31 cellular contexts compared by ENCODE assay signal in genomic region chr5:4874097-4874496, GRCh38.
A peak's percentile ranks its signal among the peaks of the same experiment; 100 is the strongest.
DNase-seq lines count a peak whose midpoint lies in the region; ATAC-seq, FAIRE-seq and TF ChIP-seq lines count a peak whose summit lies in the region.
"Had no signal": no experiment of that assay in that cellular context is flagged by ENCODE, and none has a peak within 500 bp of the region (broad histone marks: within the 10 kb centered on the region; RNA-seq: fewer than 3 reads in every experiment).

No MANE protein-coding gene starts in this region.

- H4K20me1 ChIP-seq in HepG2 (ENCODE audit: insufficient read depth, low read length) (no peaks in the 10 kb centered on the region), H1 (replicated peaks in 1 of 2; ENCODE audit: control insufficient read depth in 1 of 2, insufficient read depth in 2 of 2, low read length in 2 of 2) (no peaks in the 10 kb centered on the region)
- H4K20me1 ChIP-seq: BLaER1 had no signal

- in situ Hi-C loops in HepG2 (cut with HindIII; ENCODE audit: extremely low pct_ligation_motif_present, low pct_unique_long_range_greater_than_20kb): loop anchor here (10.0 kb wide), 1 partner anchor 261 kb away; no protein-coding TSS in a partner anchor

- no peak overlapping the region for H4K5ac ChIP-seq in H1 (ENCODE audit: insufficient read length, low read depth, low read length)

- H2BK5ac ChIP-seq in H1 (ENCODE audit: low read depth, low read length): no peak overlapping the region

- no peak overlapping the region for H3K9ac ChIP-seq in HepG2 (ENCODE audit: insufficient read depth, low read depth, low read length)
- no peak overlapping the region for H3K9ac ChIP-seq in H1 (replicated peaks in 1 of 4; ENCODE audit: extremely low read depth in 1 of 4, low read depth in 3 of 4, low read length in 3 of 4)
- H3K9ac ChIP-seq: BLaER1; BLaER1 treated with 17β-estradiol and CSF1 and Interleukin-3, amounts not matched to agents 10 nM and 100 nM had no signal

- intact Hi-C loops in HepG2 (cut with micrococcal nuclease; ENCODE audit: unreplicated experiment): no loop called here
- intact Hi-C loops in right lobe of liver (cut with DNase I): loop anchor here in 1 of 2 donors (10.0 kb wide), 1 partner anchor 541 kb away; no protein-coding TSS in a partner anchor

- CTCF ChIA-PET in HepG2 (lab: Yijun Ruan, JAX; ENCODE audit: low intra/inter-chr PET ratio, low total read pairs): interaction anchor here (1.3 kb wide), 1 partner anchor 68 kb away, joined by 3 read pairs; no protein-coding TSS in a partner anchor
- CTCF ChIA-PET in H1 (lab: Charles Lee; ENCODE audit: partially characterized antibody): interaction anchor here (1.1 to 1.7 kb wide), 2 partner anchors 11 to 67 kb away, joined by 3 to 4 read pairs; no protein-coding TSS in a partner anchor

- no TSS peak for BruUV-seq in HepG2 (replicated peaks; lab: Mats Ljungman, UMichigan)

- POLR2A ChIA-PET in HepG2 (lab: Yijun Ruan, JAX) (no interaction called here), H1 (lab: Charles Lee; ENCODE audit: partially characterized antibody) (no interaction called here)

- no peak overlapping the region for H3K56ac ChIP-seq in H1 (replicated peaks; ENCODE audit: insufficient read length, low read depth, low read length)

- H3K79me2 ChIP-seq in HepG2 (ENCODE audit: insufficient read depth, low read length): no peaks in the 10 kb centered on the region
- H3K79me2 ChIP-seq in H1 (ENCODE audit: control insufficient read depth in 1 of 2, insufficient read depth in 2 of 2, low read length in 2 of 2): no peaks in the 10 kb centered on the region

- H3K36me3 ChIP-seq in HepG2 (replicated peaks in 1 of 2; ENCODE audit: control insufficient read depth in 1 of 2, insufficient read depth in 2 of 2, low read length in 2 of 2) (no peaks in the 10 kb centered on the region), right lobe of liver (no peaks in the 10 kb centered on the region), H1 (ENCODE audit: control insufficient read depth in 2 of 4, insufficient read depth in 4 of 4, low read length in 3 of 4) (no peaks in the 10 kb centered on the region)
- H3K36me3 ChIP-seq: BE2C; BLaER1; BLaER1 treated with 17β-estradiol and CSF1 and Interleukin-3, amounts not matched to agents 10 nM and 100 nM had no signal

- no peak overlapping the region for H4K91ac ChIP-seq in H1 (replicated peaks; ENCODE audit: insufficient read length, low read length)

- H3K14ac ChIP-seq in H1 (ENCODE audit: insufficient read length): no peak overlapping the region

- no peak overlapping the region for H2BK12ac ChIP-seq in H1 (ENCODE audit: low read depth, low read length)

- no peak overlapping the region for H2BK20ac ChIP-seq in H1 (ENCODE audit: low read length)

- H2AK5ac ChIP-seq in H1 (ENCODE audit: low read depth, low read length): no peak overlapping the region

- no peak overlapping the region for H4K8ac ChIP-seq in H1 (ENCODE audit: extremely low read depth, insufficient read depth, low read length)

- H2AFZ ChIP-seq in HepG2 (ENCODE audit: low read length) (no peak overlapping the region), H1 (ENCODE audit: low read length) (no peak overlapping the region)

- no peak overlapping the region for H3K4ac ChIP-seq in H1 (replicated peaks; ENCODE audit: insufficient read length, low read depth, low read length)

- TF ChIP-seq EP300 in HepG2 (IDR thresholded peaks at IDR 0.05; ENCODE audit: low read depth in 2 of 2, low read length in 2 of 2): no peak
- TF ChIP-seq EP300 in HepG2 (CRISPR knock-in tag; IDR thresholded peaks at IDR 0.05; ENCODE audit: borderline replicate concordance): no peak
- no peak for TF ChIP-seq EP300 in H1 (IDR thresholded peaks at IDR 0.05; ENCODE audit: borderline replicate concordance in 1 of 2, low read depth in 2 of 2, low read length in 2 of 2)

- no peak for ATAC-seq in HepG2
- no peak for ATAC-seq in right lobe of liver
- ATAC-seq: A549; CD8-positive, alpha-beta T cell had no signal

- DNase-seq in HepG2 (ENCODE audit: low spot score) (no peak), right lobe of liver (no peak), H1 (ENCODE audit: low read depth in 1 of 2, low spot score in 2 of 2) (no peak), RPMI8226 (no peak)
- DNase-seq: 8988T; ACHN; AML-193; BE2C; C1 segment of cervical spinal cord; Caco-2; Calu3; CD4-positive, alpha-beta memory T cell; CD4-positive, alpha-beta T cell; CD4-positive, CD25-positive, alpha-beta regulatory T cell; CD8-positive, alpha-beta memory T cell; CD8-positive, alpha-beta T cell; COR-L47; DMS 273 treated with DMSO at 0.1 percent for 48 hours; DMS153; DMS53; DMS79; DMS79 treated with DMSO at 0.1 percent for 48 hours; DND-41; EL had no signal

- no peak overlapping the region for H3K4me2 ChIP-seq in HepG2 (ENCODE audit: low read depth, low read length)
- no peak overlapping the region for H3K4me2 ChIP-seq in H1 (ENCODE audit: insufficient read depth in 1 of 2, low read depth in 2 of 2, low read length in 2 of 2)
- H3K4me2 ChIP-seq: A549; BLaER1; BLaER1 treated with 17β-estradiol and CSF1 and Interleukin-3, amounts not matched to agents 10 nM and 100 nM had no signal

- no peaks in the 10 kb centered on the region for H3K9me3 ChIP-seq in HepG2 (ENCODE audit: low read length)
- H3K9me3 ChIP-seq in right lobe of liver: no peaks in the 10 kb centered on the region
- no peaks in the 10 kb centered on the region for H3K9me3 ChIP-seq in H1 (ENCODE audit: insufficient read depth in 2 of 2, low read depth in 1 of 2, low read length in 1 of 2)
- H3K9me3 ChIP-seq: A549; BE2C; BLaER1; BLaER1 treated with 17β-estradiol and CSF1 and Interleukin-3, amounts not matched to agents 10 nM and 100 nM; Caco-2 had no signal

- H3K18ac ChIP-seq in H1 (ENCODE audit: extremely low read depth, low read length): no peak overlapping the region

- TF ChIP-seq POLR2A in HepG2 (IDR thresholded peaks at IDR 0.05; ENCODE audit: insufficient read depth in 1 of 2, low read depth in 2 of 2, low read length in 2 of 2): no peak
- TF ChIP-seq POLR2A in right lobe of liver (IDR thresholded peaks at IDR 0.05): no peak
- TF ChIP-seq POLR2A in H1 (IDR thresholded peaks at IDR 0.05; ENCODE audit: control extremely low read depth in 1 of 2, low read depth in 2 of 2, low read length in 2 of 2): no peak

- TF ChIP-seq RAD21 in HepG2 (CRISPR knock-in tag; IDR thresholded peaks at IDR 0.05) (no peak), H1 (IDR thresholded peaks at IDR 0.05 in 1 of 2, conservative IDR thresholded peaks at IDR 0.05 in 1 of 2; ENCODE audit: low read depth in 2 of 2, low read length in 2 of 2) (no peak)

- H3K27ac ChIP-seq in HepG2 (ENCODE audit: extremely low read length, insufficient read depth, low read length) (no peak overlapping the region), right lobe of liver (no peak overlapping the region), H1 (ENCODE audit: low read depth, low read length) (no peak overlapping the region)
- H3K27ac ChIP-seq: 22Rv1; A549; BLaER1; BLaER1 treated with 17β-estradiol and CSF1 and Interleukin-3, amounts not matched to agents 10 nM and 100 nM; C4-2B had no signal

- no peak overlapping the region for H2BK15ac ChIP-seq in H1 (ENCODE audit: low read length)

- H2BK120ac ChIP-seq in H1 (replicated peaks; ENCODE audit: low read depth, low read length): no peak overlapping the region

- no peaks in the 10 kb centered on the region for H3K23me2 ChIP-seq in H1 (ENCODE audit: low read depth, low read length)

- H3K4me1 ChIP-seq in HepG2 (ENCODE audit: insufficient read depth, low read length): no peaks in the 10 kb centered on the region
- H3K4me1 ChIP-seq in right lobe of liver: no peaks in the 10 kb centered on the region
- no peaks in the 10 kb centered on the region for H3K4me1 ChIP-seq in H1 (replicated peaks in 1 of 4; ENCODE audit: control insufficient read depth in 3 of 4, insufficient read depth in 4 of 4, low read length in 3 of 4)
- H3K4me1 ChIP-seq: A549, BE2C, Caco-2 had no signal

- TF ChIP-seq CTCF in HepG2 (CRISPR knock-in tag; IDR thresholded peaks at IDR 0.05) (no peak), right lobe of liver (IDR thresholded peaks at IDR 0.05) (no peak), H1 (IDR thresholded peaks at IDR 0.05; ENCODE audit: control extremely low read depth in 1 of 3, insufficient read depth in 1 of 3, low read depth in 1 of 3, low read length in 3 of 3) (no peak)

- H3K79me1 ChIP-seq in H1 (ENCODE audit: low read depth, low read length): no peaks in the 10 kb centered on the region

- H3K4me3 ChIP-seq in HepG2 (replicated peaks in 1 of 3; ENCODE audit: insufficient read depth in 1 of 3, low read depth in 2 of 3, low read length in 3 of 3): no peak overlapping the region
- H3K4me3 ChIP-seq in right lobe of liver: no peak overlapping the region
- H3K4me3 ChIP-seq in H1 (ENCODE audit: extremely low read depth in 1 of 4, insufficient read depth in 2 of 4, low read depth in 3 of 4, low read length in 4 of 4): no peak overlapping the region
- H3K4me3 ChIP-seq: A549; BLaER1; BLaER1 treated with 17β-estradiol and CSF1 and Interleukin-3, amounts not matched to agents 10 nM and 100 nM had no signal

- 14% methylated on average over 10 of the region's 10 CpGs for WGBS in HepG2 (ENCODE audit: low lambda C conversion rate)
- 33% methylated on average over 10 of the region's 10 CpGs for WGBS in right lobe of liver (ENCODE audit: insufficient coverage, low coverage, low lambda C conversion rate, missing lambda C conversion rate)
- 86% methylated on average over 10 of the region's 10 CpGs; no CpG with 5 or more reads in 1 of the 2 experiments for WGBS in H1 (ENCODE audit: extremely low coverage in 1 of 2, insufficient coverage in 1 of 2, insufficient read length in 1 of 2, insufficient replicate concordance in 2 of 2, low coverage in 1 of 2, low lambda C conversion rate in 2 of 2, missing lambda C conversion rate in 1 of 2), 2 experiments

- H3K23ac ChIP-seq in H1 (ENCODE audit: insufficient read length): no peak overlapping the region

- FAIRE-seq in HepG2 (lab: Jason Lieb, UNC): no peak
- no peak for FAIRE-seq in H1 (lab: Jason Lieb, UNC)
- FAIRE-seq: A204.1, A549, D721Med had no signal

- H3K27me3 ChIP-seq in HepG2 (ENCODE audit: control insufficient read depth in 1 of 2, insufficient read depth in 2 of 2, low read length in 2 of 2): peaks cover 3 to 42% of the 10 kb centered on the region in 2 experiments; a peak in 4 of 5 replicates
- no peaks in the 10 kb centered on the region for H3K27me3 ChIP-seq in right lobe of liver
- H3K27me3 ChIP-seq in H1 (replicated peaks in 1 of 4; ENCODE audit: control insufficient read depth in 3 of 4, extremely low read depth in 1 of 4, insufficient read depth in 3 of 4, low read length in 3 of 4): no peaks in the 10 kb centered on the region
- H3K27me3 ChIP-seq: BLaER1; BLaER1 treated with 17β-estradiol and CSF1 and Interleukin-3, amounts not matched to agents 10 nM and 100 nM had no signal

TF ChIP-seq in HepG2, 621 proteins besides CTCF, POLR2A, EP300 and RAD21 (continues in another document):
- TF ChIP-seq MBD4 (IDR thresholded peaks at IDR 0.05; ENCODE audit: borderline replicate concordance, low read length) (no peak), CEBPB (IDR thresholded peaks at IDR 0.05; ENCODE audit: borderline replicate concordance, low read depth, low read length) (peak; percentile 25; the same call in 1 of the 2 replicates)

TF ChIP-seq in H1, 55 proteins besides CTCF, POLR2A, EP300 and RAD21 (continues in another document):
- TF ChIP-seq JUN (IDR thresholded peaks at IDR 0.05; ENCODE audit: low read depth, low read length): no peak
- TF ChIP-seq BACH1 (IDR thresholded peaks at IDR 0.05; ENCODE audit: low read length): no peak
- no peak for TF ChIP-seq TAF1 (IDR thresholded peaks at IDR 0.05; ENCODE audit: low read depth, low read length)

Comparison
In these comparisons a context has a peak if more than half of its experiments do, and no peak if none do; other contexts are left out.
1. Of the 41 proteins assayed by ChIP-seq in both HepG2 and H1: peak only in HepG2: none; only in H1: none; in both: CEBPB; in neither: 40.